7 cellular contexts compared by ENCODE assay signal in genomic region chr18:29648891-29649290, GRCh38.
"Had no signal": no experiment of that assay in that cellular context is flagged by ENCODE, and none has a peak within 500 bp of the region (broad histone marks: within the 10 kb centered on the region; RNA-seq: fewer than 3 reads in every experiment).

No MANE protein-coding gene starts in this region.

- ATAC-seq: GM12878 had no signal

- H3K4me3 ChIP-seq: GM12878 had no signal

- FAIRE-seq: G401.6, GM12878, GM12891, GM12892, GM18507, GM19239 had no signal

- DNase-seq: GF-D8 had no signal
